In genomic region chr12:76247026-76247688, GRCh38 we compare ENCODE assay signal across 28 cellular contexts.
DNase-seq lines count a peak whose midpoint lies in the region; ATAC-seq, FAIRE-seq and TF ChIP-seq lines count a peak whose summit lies in the region.
"Had no signal": no experiment of that assay in that cellular context is flagged by ENCODE, and none has a peak within 500 bp of the region (broad histone marks: within the 10 kb centered on the region; RNA-seq: fewer than 3 reads in every experiment).

No MANE protein-coding gene starts in this region.

- H3K4me1 Mint-ChIP-seq in nephron, result peaks cover 43% of the 10 kb centered on the region
- H3K4me1 Mint-ChIP-seq: activated CD4-positive, alpha-beta T cell treated with anti-CD3 and anti-CD28 coated beads for 36 hours; naive B cell; stimulated activated naive CD8-positive, alpha-beta T cell treated with anti-CD3 and anti-CD28 coated beads, Interleukin-15, amount 100 ng/mL, for 72 hours had no signal

- no peaks in the 10 kb centered on the region for H3K36me3 Mint-ChIP-seq in nephron (ENCODE audit: low read depth)
- H3K36me3 Mint-ChIP-seq: naive B cell had no signal

- H3K4me3 ChIP-seq in AG10803 (ENCODE audit: low read length) (no peak overlapping the region), adipocyte (ENCODE audit: low read length) (peak overlapping the region; percentile 1), fibroblast of the aortic adventitia (ENCODE audit: low read depth, low read length) (no peak overlapping the region), vagina (no peak overlapping the region), kidney (ENCODE audit: low read length in 2 of 2) (no peak overlapping the region)
- H3K4me3 ChIP-seq: BLaER1, body of pancreas, hepatocyte, K562, psoas muscle, smooth muscle cell, transverse colon had no signal

- intact Hi-C loops in vagina (cut with DNase I), result no loop called here
- intact Hi-C loops in kidney (cut with DNase I), result no loop called here

- H3K27ac ChIP-seq in vagina (no peak overlapping the region), kidney (ENCODE audit: low read depth in 2 of 2, low read length in 2 of 2) (no peak overlapping the region)
- H3K27ac ChIP-seq: BLaER1, body of pancreas, foreskin keratinocyte, hepatocyte, psoas muscle, transverse colon had no signal

- no peaks in the 10 kb centered on the region for H3K36me3 ChIP-seq in adipocyte (ENCODE audit: control insufficient read depth, insufficient read depth, low read length, severe bottlenecking)
- no peaks in the 10 kb centered on the region for H3K36me3 ChIP-seq in vagina
- H3K36me3 ChIP-seq in kidney (ENCODE audit: control insufficient read depth in 1 of 2, insufficient read depth in 2 of 2, low read length in 2 of 2), result no peaks in the 10 kb centered on the region
- H3K36me3 ChIP-seq: BLaER1, transverse colon had no signal

- H3K9me3 ChIP-seq in adipocyte (ENCODE audit: control insufficient read depth, low read length) (no peaks in the 10 kb centered on the region), vagina (no peaks in the 10 kb centered on the region), kidney (ENCODE audit: control insufficient read depth in 1 of 2, low read length in 2 of 2) (no peaks in the 10 kb centered on the region)
- H3K9me3 ChIP-seq: BLaER1, body of pancreas, psoas muscle, transverse colon had no signal

- H3K27me3 Mint-ChIP-seq in nephron (ENCODE audit: low read depth), result no peaks in the 10 kb centered on the region

- TF ChIP-seq CTCF in AG10803 (conservative IDR thresholded peaks at IDR 0.05; ENCODE audit: low read length) (no peak), fibroblast of the aortic adventitia (IDR thresholded peaks at IDR 0.05; ENCODE audit: insufficient read depth, low read length) (no peak), nephron (IDR thresholded peaks at IDR 0.05; ENCODE audit: unreplicated experiment in 3 of 3) (no peak), vagina (IDR thresholded peaks at IDR 0.05) (no peak), kidney (IDR thresholded peaks at IDR 0.05; ENCODE audit: borderline replicate concordance, extremely low read depth, insufficient read depth) (no peak)

- H3K9me3 Mint-ChIP-seq in nephron, result no peaks in the 10 kb centered on the region
- H3K9me3 Mint-ChIP-seq: naive B cell; stimulated activated naive CD8-positive, alpha-beta T cell treated with anti-CD3 and anti-CD28 coated beads, Interleukin-15, amount 100 ng/mL, for 72 hours had no signal

- H3K4me1 ChIP-seq in adipocyte (ENCODE audit: control insufficient read depth, insufficient read depth, low read length) (peaks cover 34% of the 10 kb centered on the region), vagina (no peaks in the 10 kb centered on the region), kidney (ENCODE audit: control insufficient read depth in 1 of 2, insufficient read depth in 1 of 2, low read depth in 1 of 2, low read length in 2 of 2) (no peaks in the 10 kb centered on the region)
- H3K4me1 ChIP-seq: body of pancreas, foreskin keratinocyte, psoas muscle, transverse colon had no signal

- H3K27me3 ChIP-seq in adipocyte (replicated peaks; ENCODE audit: control insufficient read depth, insufficient read depth, low read length) (no peaks in the 10 kb centered on the region), vagina (no peaks in the 10 kb centered on the region)
- H3K27me3 ChIP-seq: BLaER1, body of pancreas, foreskin keratinocyte, hepatocyte, transverse colon had no signal

- H3K9ac ChIP-seq in adipocyte (ENCODE audit: low read length), result no peak overlapping the region
- H3K9ac ChIP-seq in kidney (ENCODE audit: low read length in 2 of 2), result no peak overlapping the region
- H3K9ac ChIP-seq: BLaER1 had no signal

- no peak overlapping the region for H3K4me3 Mint-ChIP-seq in nephron
- H3K4me3 Mint-ChIP-seq: activated CD4-positive, alpha-beta T cell treated with anti-CD3 and anti-CD28 coated beads for 36 hours; naive B cell; stimulated activated naive CD8-positive, alpha-beta T cell treated with anti-CD3 and anti-CD28 coated beads, Interleukin-15, amount 100 ng/mL, for 72 hours had no signal

- DNase-seq in AG10803 (ENCODE audit: low read depth) (peak; percentile 67), adipocyte (ENCODE audit: low read depth) (peak; percentile 62), fibroblast of the aortic adventitia (ENCODE audit: low read depth) (peak; percentile 82), anterior cingulate cortex (lab: John Stamatoyannopoulos, UW) (no peak), vagina (ENCODE audit: extremely low spot score in 2 of 2) (no peak), kidney (no peak)
- DNase-seq: activated CD4-positive, alpha-beta T cell treated with anti-CD3 and anti-CD28 coated beads for 36 hours; activated effector memory CD4-positive, alpha-beta T cell treated with anti-CD3 and anti-CD28 coated beads, Interleukin-2, amount 50 U/mL, for 16 hours; DMS53; foreskin keratinocyte; H7; MM.1S; naive B cell; nucleus accumbens; OCI-M1; stimulated activated CD4-positive, alpha-beta T cell treated with anti-CD3 and anti-CD28 coated beads, Interleukin-1b, Interleukin-23, amount 100 ng/mL, for 48 hours; stimulated activated CD8-positive, alpha-beta memory T cell treated with anti-CD3 and anti-CD28 coated beads, Interleukin-4, amount 100 ng/mL, for 48 hours; stimulated activated naive CD8-positive, alpha-beta T cell treated with anti-CD3 and anti-CD28 coated beads, Interleukin-15, amount 100 ng/mL, for 72 hours; transverse colon had no signal

- no peak for ATAC-seq in GM18870 (IDR thresholded peaks at IDR 0.05; ENCODE audit: unreplicated experiment)
- ATAC-seq: activated CD4-positive, alpha-beta T cell treated with anti-CD3 and anti-CD28 coated beads for 36 hours; body of pancreas; foreskin keratinocyte; K562; stimulated activated naive CD8-positive, alpha-beta T cell treated with anti-CD3 and anti-CD28 coated beads, Interleukin-15, amount 100 ng/mL, for 72 hours had no signal

- H3K27ac Mint-ChIP-seq in nephron, result peak overlapping the region in 2 of 3 experiments; percentile 38 to 53
- H3K27ac Mint-ChIP-seq: activated CD4-positive, alpha-beta T cell treated with anti-CD3 and anti-CD28 coated beads for 36 hours; stimulated activated naive CD8-positive, alpha-beta T cell treated with anti-CD3 and anti-CD28 coated beads, Interleukin-15, amount 100 ng/mL, for 72 hours had no signal

- no peak for FAIRE-seq in kidney (lab: Jason Lieb, UNC)
- FAIRE-seq: G401.6, K562 had no signal

- no peak for TF ChIP-seq POLR2A in vagina (IDR thresholded peaks at IDR 0.05)

Comparison
In these comparisons a context has a peak if more than half of its experiments do, and no peak if none do; other contexts are left out.
1. DNase-seq: peak in AG10803 (single experiment), adipocyte (single experiment) and fibroblast of the aortic adventitia (single experiment); none in anterior cingulate cortex (0 of 58), vagina (0 of 2) and kidney (single experiment).